ENCODE assay signal across 26 cellular contexts in genomic region chr4:8744083-8744805, GRCh38.
DNase-seq lines count a peak whose midpoint lies in the region; ATAC-seq and TF ChIP-seq lines count a peak whose summit lies in the region.
"Had no signal": no experiment of that assay in that cellular context is flagged by ENCODE, and none has a peak within 500 bp of the region (broad histone marks: within the 10 kb centered on the region; RNA-seq: fewer than 3 reads in every experiment).

No MANE protein-coding gene starts in this region.

- no peaks in the 10 kb centered on the region for H3K36me3 Mint-ChIP-seq in CD14-positive monocyte

- peaks cover 1 to 5% (median 1%) of the 10 kb centered on the region in 3 donors for H3K27me3 Mint-ChIP-seq in CD14-positive monocyte (ENCODE audit: low read depth in 3 of 3)
- H3K27me3 Mint-ChIP-seq: activated B cell treated with CpG ODN at 0.5 μM for 24 hours; activated CD4-positive, alpha-beta memory T cell treated with anti-CD3 and anti-CD28 coated beads, Interleukin-2, amount 10 ng/mL, durations not matched to agents 7 days and 5 days had no signal

- no peaks in the 10 kb centered on the region for H3K9me2 ChIP-seq in MM.1S (replicated peaks; ENCODE audit: insufficient read depth, low read length)

- DNase-seq in CD14-positive monocyte (ENCODE audit: low spot score) (peak; percentile 41), MM.1S (peak; percentile 10), islet precursor cell (peak; percentile 47), posterior vena cava (ENCODE audit: low spot score) (peak; percentile 68), NCI-H146 (lab: John Stamatoyannopoulos, UW) (no peak)
- DNase-seq: ACHN; activated B cell treated with CpG ODN at 0.5 μM for 24 hours; activated CD4-positive, alpha-beta memory T cell treated with anti-CD3 and anti-CD28 coated beads, Interleukin-2, amount 10 ng/mL, durations not matched to agents 7 days and 5 days; activated naive CD4-positive, alpha-beta T cell treated with anti-CD3 and anti-CD28 coated beads for 36 hours; activated T-cell treated with anti-CD3 and anti-CD28 coated beads for 4 hours; anterior cingulate cortex; C1 segment of cervical spinal cord; central memory CD4-positive, alpha-beta T cell; gastrocnemius medialis; midbrain; NCI-H187 treated with DMSO at 0.1 percent for 48 hours had no signal

- no peak overlapping the region for H3K27ac ChIP-seq in MM.1S (ENCODE audit: low read length)
- H3K27ac ChIP-seq: esophagus muscularis mucosa, gastrocnemius medialis, KMS-11, Peyer's patch, psoas muscle, SK-N-MC, vagina had no signal

- no peaks in the 10 kb centered on the region for H3F3A ChIP-seq in MM.1S (ENCODE audit: insufficient read depth, low read length)

- intact Hi-C loops in CD14-positive monocyte (cut with micrococcal nuclease) = no loop called here
- intact Hi-C loops in posterior vena cava (cut with DNase I) = no loop called here

- peaks cover 70% of the 10 kb centered on the region for H3K27me3 ChIP-seq in MM.1S (replicated peaks; ENCODE audit: insufficient read depth, low read length)
- H3K27me3 ChIP-seq: Peyer's patch, vagina had no signal

- no peak overlapping the region for H3K27ac Mint-ChIP-seq in CD14-positive monocyte
- H3K27ac Mint-ChIP-seq: activated B cell treated with CpG ODN at 0.5 μM for 24 hours; activated CD4-positive, alpha-beta memory T cell treated with anti-CD3 and anti-CD28 coated beads, Interleukin-2, amount 10 ng/mL, durations not matched to agents 7 days and 5 days; activated naive CD4-positive, alpha-beta T cell treated with anti-CD3 and anti-CD28 coated beads for 36 hours; T-helper 2 cell treated with Interferon-gamma antibody and Interleukin-4, amounts not matched to agents 5 μg/mL and 100 μg/mL, for 36 hours had no signal

- no peak overlapping the region for H3K4me3 Mint-ChIP-seq in CD14-positive monocyte
- H3K4me3 Mint-ChIP-seq: activated B cell treated with CpG ODN at 0.5 μM for 24 hours; activated CD4-positive, alpha-beta memory T cell treated with anti-CD3 and anti-CD28 coated beads, Interleukin-2, amount 10 ng/mL, durations not matched to agents 7 days and 5 days; activated naive CD4-positive, alpha-beta T cell treated with anti-CD3 and anti-CD28 coated beads for 36 hours; T-helper 2 cell treated with Interferon-gamma antibody and Interleukin-4, amounts not matched to agents 5 μg/mL and 100 μg/mL, for 36 hours had no signal

- no peak overlapping the region for H3K9ac ChIP-seq in MM.1S (ENCODE audit: low read length)
- H3K9ac ChIP-seq: KMS-11 had no signal

- no peaks in the 10 kb centered on the region for H3K4me1 Mint-ChIP-seq in CD14-positive monocyte
- H3K4me1 Mint-ChIP-seq: activated B cell treated with CpG ODN at 0.5 μM for 24 hours; activated CD4-positive, alpha-beta memory T cell treated with anti-CD3 and anti-CD28 coated beads, Interleukin-2, amount 10 ng/mL, durations not matched to agents 7 days and 5 days had no signal

- H3K9me3 Mint-ChIP-seq in CD14-positive monocyte = peaks cover 0 to 9% (median 4%) of the 10 kb centered on the region in 7 donors
- H3K9me3 Mint-ChIP-seq: activated B cell treated with CpG ODN at 0.5 μM for 24 hours; activated naive CD4-positive, alpha-beta T cell treated with anti-CD3 and anti-CD28 coated beads for 36 hours had no signal

- no peaks in the 10 kb centered on the region for H3K36me3 ChIP-seq in MM.1S (replicated peaks; ENCODE audit: insufficient read depth, low read length)
- H3K36me3 ChIP-seq: esophagus muscularis mucosa, gastrocnemius medialis, Peyer's patch, vagina had no signal

- no peak for ATAC-seq in HG03039 (IDR thresholded peaks at IDR 0.05; ENCODE audit: unreplicated experiment)
- no peak for ATAC-seq in esophagus mucosa
- ATAC-seq in HG03457 (IDR thresholded peaks at IDR 0.05; ENCODE audit: unreplicated experiment) = no peak
- ATAC-seq: gastrocnemius medialis, psoas muscle had no signal

- no peak overlapping the region for H3K4me2 ChIP-seq in MM.1S (ENCODE audit: low read depth, low read length)
- H3K4me2 ChIP-seq: KMS-11 had no signal

- H3K79me2 ChIP-seq in MM.1S (ENCODE audit: low read length) = no peaks in the 10 kb centered on the region

- H4K20me1 ChIP-seq in MM.1S (ENCODE audit: insufficient read depth, low read length) = no peaks in the 10 kb centered on the region

- no peaks in the 10 kb centered on the region for H3K4me1 ChIP-seq in MM.1S (ENCODE audit: low read length)
- H3K4me1 ChIP-seq: esophagus muscularis mucosa, gastrocnemius medialis, Peyer's patch, psoas muscle, vagina had no signal

- no peak overlapping the region for H2AFZ ChIP-seq in MM.1S (ENCODE audit: low read length)

- TF ChIP-seq CTCF in CD14-positive monocyte (IDR thresholded peaks at IDR 0.05) (no peak), MM.1S (IDR thresholded peaks at IDR 0.05; ENCODE audit: low read length) (peak; percentile 44)

- no peak overlapping the region for H3K4me3 ChIP-seq in MM.1S (ENCODE audit: low read length)
- H3K4me3 ChIP-seq: esophagus muscularis mucosa, gastrocnemius medialis, Peyer's patch, psoas muscle, SK-N-MC, vagina had no signal

- H3K9me3 ChIP-seq in MM.1S (replicated peaks; ENCODE audit: insufficient read depth, low read length) = no peaks in the 10 kb centered on the region
- H3K9me3 ChIP-seq: esophagus muscularis mucosa, gastrocnemius medialis, Peyer's patch, psoas muscle, vagina had no signal
